Comparison of ENCODE assay signal across 25 cellular contexts in the genomic region with DNA sequence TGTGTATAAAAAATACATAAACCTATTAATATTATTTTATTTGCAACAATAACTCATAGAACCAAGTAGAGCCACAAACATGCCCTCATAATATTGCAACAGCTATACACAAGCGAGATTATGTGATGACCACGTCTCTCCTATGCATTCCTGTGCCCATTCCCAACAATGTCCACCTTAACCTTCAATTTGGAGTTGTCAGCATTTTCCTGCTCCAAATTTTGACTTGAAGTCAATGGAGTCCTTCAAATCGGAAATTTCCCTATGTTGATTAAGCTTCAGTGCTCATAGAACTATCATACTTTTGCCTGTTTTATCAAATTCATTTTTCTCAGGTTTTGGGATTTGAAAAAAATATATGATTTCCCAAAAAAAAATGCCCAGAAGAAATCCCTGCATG.
"Had no signal": no experiment of that assay in that cellular context is flagged by ENCODE, and none has a peak within 500 bp of the region (broad histone marks: within the 10 kb centered on the region; RNA-seq: fewer than 3 reads in every experiment).

No MANE protein-coding gene starts in this region.

- DNase-seq: colonic mucosa; cortex of kidney; effector CD8-positive, alpha-beta T cell; effector memory CD8-positive, alpha-beta T cell; endodermal cell; erythroblast; esophagus squamous epithelium; foreskin fibroblast; foreskin melanocyte; gastrocnemius medialis; glutamatergic neuron; heart right ventricle; hippocampal formation; left cardiac atrium; left lung; left ventricle myocardium superior; lower lobe of right lung; mesenchymal stem cell; mucosa of descending colon; naive B cell had no signal

- H3K27ac ChIP-seq: colonic mucosa, epithelial cell of prostate, esophagus squamous epithelium, gastrocnemius medialis, heart right ventricle, left lung, lower lobe of right lung had no signal

- H3K36me3 ChIP-seq: colonic mucosa, esophagus squamous epithelium, gastrocnemius medialis, heart right ventricle, left lung, lower lobe of right lung had no signal

- FAIRE-seq: endometrium, islet of Langerhans, keratinocyte had no signal

- ATAC-seq: effector memory CD8-positive, alpha-beta T cell; esophagus mucosa; gastrocnemius medialis; heart right ventricle; left cardiac atrium; left lung; left ventricle myocardium superior; lower lobe of right lung; mucosa of descending colon had no signal

- H3K27me3 ChIP-seq: colonic mucosa, esophagus squamous epithelium, gastrocnemius medialis, heart right ventricle, left lung had no signal

- H3K4me1 ChIP-seq: colonic mucosa, gastrocnemius medialis had no signal

- H3K4me3 ChIP-seq: colonic mucosa, esophagus squamous epithelium, gastrocnemius medialis, heart right ventricle, left lung, lower lobe of right lung, mucosa of descending colon had no signal

- H3K9me3 ChIP-seq: colonic mucosa, esophagus squamous epithelium, gastrocnemius medialis, lower lobe of right lung had no signal
